In genomic region chr1:120122560-120122893, GRCh38 we compare ENCODE assay signal across 8 cellular contexts. TPM values are rescaled to one million over a fixed set of nuclear protein-coding genes. Genes with fewer than 3 reads are reported as not detected.
DNase-seq lines count a peak whose midpoint lies in the region; ATAC-seq lines count a peak whose summit lies in the region.
"Not testable (repeated sequence)": the region's sequence is repeated elsewhere in the genome, so short reads cannot be mapped to it uniquely, and the experiment has no call there.

No MANE protein-coding gene starts in this region.

- H3K9me3 Mint-ChIP-seq in CD4-positive, CD25-positive, alpha-beta regulatory T cell; activated CD8-positive, alpha-beta memory T cell treated with anti-CD3 and anti-CD28 coated beads, Interleukin-2, amount 10 ng/mL, durations not matched to agents 7 days and 5 days (ENCODE audit: low read depth); naive thymus-derived CD4-positive, alpha-beta T cell: not testable (repeated sequence)

- H3K27me3 ChIP-seq in CD4-positive, CD25-positive, alpha-beta regulatory T cell (ENCODE audit: control insufficient read depth, insufficient read depth, low read length); naive thymus-derived CD4-positive, alpha-beta T cell (ENCODE audit: control insufficient read depth in 2 of 2, insufficient read depth in 2 of 2, low read length in 2 of 2): not testable (repeated sequence)

- POLR2A ChIA-PET in naive thymus-derived CD4-positive, alpha-beta T cell (lab: Charles Lee) = not testable (repeated sequence)

- H3K4me1 Mint-ChIP-seq in CD4-positive, CD25-positive, alpha-beta regulatory T cell = peaks cover 0 to 19% (median 4%) of the 10 kb centered on the region in 4 donors
- H3K4me1 Mint-ChIP-seq in activated CD8-positive, alpha-beta memory T cell treated with anti-CD3 and anti-CD28 coated beads, Interleukin-2, amount 10 ng/mL, durations not matched to agents 7 days and 5 days = peaks cover 24% of the 10 kb centered on the region
- peaks cover 9 to 31% (median 25%) of the 10 kb centered on the region in 7 donors for H3K4me1 Mint-ChIP-seq in naive thymus-derived CD4-positive, alpha-beta T cell

- not testable (repeated sequence) for H3K27me3 Mint-ChIP-seq in CD4-positive, CD25-positive, alpha-beta regulatory T cell; activated CD8-positive, alpha-beta memory T cell treated with anti-CD3 and anti-CD28 coated beads, Interleukin-2, amount 10 ng/mL, durations not matched to agents 7 days and 5 days; naive thymus-derived CD4-positive, alpha-beta T cell

- CTCF ChIA-PET in activated CD8-positive, alpha-beta memory T cell treated with anti-CD3 and anti-CD28 coated beads, Interleukin-2, amount 10 ng/mL, durations not matched to agents 7 days and 5 days (lab: Charles Lee); naive thymus-derived CD4-positive, alpha-beta T cell (lab: Charles Lee): not testable (repeated sequence)

- H3K27ac Mint-ChIP-seq in CD4-positive, CD25-positive, alpha-beta regulatory T cell = peak overlapping the region in 1 of 3 donors; percentile 69
- peak overlapping the region; percentile 80 for H3K27ac Mint-ChIP-seq in activated CD8-positive, alpha-beta memory T cell treated with anti-CD3 and anti-CD28 coated beads, Interleukin-2, amount 10 ng/mL, durations not matched to agents 7 days and 5 days
- H3K27ac Mint-ChIP-seq in naive thymus-derived CD4-positive, alpha-beta T cell = peak overlapping the region in 8 of 9 donors; percentile 36 to 88 (median 68)

- H3K27ac ChIP-seq in CD4-positive, CD25-positive, alpha-beta regulatory T cell (ENCODE audit: insufficient read depth, low read length, poor library complexity, severe bottlenecking); naive thymus-derived CD4-positive, alpha-beta T cell (ENCODE audit: low read depth, low read length): not testable (repeated sequence)

- intact Hi-C loops in naive thymus-derived CD4-positive, alpha-beta T cell (cut with micrococcal nuclease) = not testable (repeated sequence)

- peak overlapping the region in 2 of 4 donors; percentile 30 to 80 for H3K4me3 Mint-ChIP-seq in CD4-positive, CD25-positive, alpha-beta regulatory T cell
- peak overlapping the region; percentile 39 for H3K4me3 Mint-ChIP-seq in activated CD8-positive, alpha-beta memory T cell treated with anti-CD3 and anti-CD28 coated beads, Interleukin-2, amount 10 ng/mL, durations not matched to agents 7 days and 5 days
- peak overlapping the region in 9 of 10 donors; percentile 25 to 82 (median 71) for H3K4me3 Mint-ChIP-seq in naive thymus-derived CD4-positive, alpha-beta T cell

- H3K4me3 ChIP-seq in CD4-positive, CD25-positive, alpha-beta regulatory T cell (ENCODE audit: low read depth, low read length) = peak overlapping the region; percentile 32
- not testable (repeated sequence) for H3K4me3 ChIP-seq in naive thymus-derived CD4-positive, alpha-beta T cell (ENCODE audit: low read length)

- DNase-seq in CD4-positive, CD25-positive, alpha-beta regulatory T cell; activated CD8-positive, alpha-beta memory T cell treated with anti-CD3 and anti-CD28 coated beads, Interleukin-2, amount 10 ng/mL, durations not matched to agents 7 days and 5 days; naive thymus-derived CD4-positive, alpha-beta T cell: not testable (repeated sequence)

- not testable (repeated sequence) for H3K36me3 ChIP-seq in CD4-positive, CD25-positive, alpha-beta regulatory T cell (ENCODE audit: control insufficient read depth, insufficient read depth, low read length); naive thymus-derived CD4-positive, alpha-beta T cell (ENCODE audit: control insufficient read depth in 2 of 3, insufficient read depth in 3 of 3, low read length in 3 of 3)

- peak in 1 of 2 donors; percentile 22 for ATAC-seq in CD4-positive, CD25-positive, alpha-beta regulatory T cell (ENCODE audit: low read depth in 2 of 2)
- ATAC-seq in GM18873 (IDR thresholded peaks at IDR 0.05; ENCODE audit: low FRiP score, unreplicated experiment) = peak; percentile 45
- ATAC-seq in GM21381 (IDR thresholded peaks at IDR 0.05; ENCODE audit: unreplicated experiment) = peak; percentile 48
- ATAC-seq in HG02759 (IDR thresholded peaks at IDR 0.05; ENCODE audit: unreplicated experiment) = peak; percentile 65
- ATAC-seq in HG03103 (IDR thresholded peaks at IDR 0.05; ENCODE audit: low read depth, unreplicated experiment) = peak; percentile 43
- peak; percentile 38 for ATAC-seq in HG03571 (IDR thresholded peaks at IDR 0.05; ENCODE audit: unreplicated experiment)
- ATAC-seq in activated CD8-positive, alpha-beta memory T cell treated with anti-CD3 and anti-CD28 coated beads, Interleukin-2, amount 10 ng/mL, durations not matched to agents 7 days and 5 days = peak; percentile 40
- peak; percentile 28 for ATAC-seq in naive thymus-derived CD4-positive, alpha-beta T cell

- not testable (repeated sequence) for H3K36me3 Mint-ChIP-seq in CD4-positive, CD25-positive, alpha-beta regulatory T cell; activated CD8-positive, alpha-beta memory T cell treated with anti-CD3 and anti-CD28 coated beads, Interleukin-2, amount 10 ng/mL, durations not matched to agents 7 days and 5 days; naive thymus-derived CD4-positive, alpha-beta T cell

- H3K4me1 ChIP-seq in CD4-positive, CD25-positive, alpha-beta regulatory T cell (ENCODE audit: control insufficient read depth, insufficient read depth, low read length, poor library complexity, severe bottlenecking); naive thymus-derived CD4-positive, alpha-beta T cell (ENCODE audit: control insufficient read depth in 2 of 2, insufficient read depth in 2 of 2, low read length in 2 of 2): not testable (repeated sequence)

- H3K9me3 ChIP-seq in CD4-positive, CD25-positive, alpha-beta regulatory T cell (ENCODE audit: control insufficient read depth in 2 of 2, low read length in 2 of 2); naive thymus-derived CD4-positive, alpha-beta T cell (ENCODE audit: control insufficient read depth in 2 of 3, low read length in 3 of 3): not testable (repeated sequence)

RNA-seq across cellular contexts. Expression of gene NOTCH2, which starts 53.1 kb away (rescaled TPM):
- total RNA-seq in CD4-positive, CD25-positive, alpha-beta regulatory T cell = 54.2 TPM
- polyA plus RNA-seq in CD4-positive, CD25-positive, alpha-beta regulatory T cell = 10 to 100 TPM; 13.9 to 25.8 (median 20.3) TPM
- 10 to 100 TPM; 90.9 to 95.6 TPM for total RNA-seq in activated CD8-positive, alpha-beta memory T cell treated with anti-CD3 and anti-CD28 coated beads, Interleukin-2, amount 10 ng/mL, durations not matched to agents 7 days and 5 days
- 100 to 1,000 TPM in 2 of 5 experiments, 10 to 100 TPM in 3; 63.7 to 143 (median 80.6) TPM for total RNA-seq in naive thymus-derived CD4-positive, alpha-beta T cell
- 10 to 100 TPM; 25.4 to 32.0 TPM for polyA plus RNA-seq in naive thymus-derived CD4-positive, alpha-beta T cell

RNA-seq across cellular contexts. Expression of gene SEC22B, which starts 53.8 kb away (rescaled TPM):
- total RNA-seq in CD4-positive, CD25-positive, alpha-beta regulatory T cell = 24.9 TPM
- 10 to 100 TPM; 16.4 to 20.6 (median 18.4) TPM for polyA plus RNA-seq in CD4-positive, CD25-positive, alpha-beta regulatory T cell
- total RNA-seq in activated CD8-positive, alpha-beta memory T cell treated with anti-CD3 and anti-CD28 coated beads, Interleukin-2, amount 10 ng/mL, durations not matched to agents 7 days and 5 days = 10 to 100 TPM; 18.5 to 23.8 TPM
- total RNA-seq in naive thymus-derived CD4-positive, alpha-beta T cell = 10 to 100 TPM; 28.1 to 49.6 (median 35.3) TPM
- 10 to 100 TPM; 17.2 to 22.1 TPM for polyA plus RNA-seq in naive thymus-derived CD4-positive, alpha-beta T cell
